ENCODE assay signal across 23 cellular contexts in genomic region chr17:67021196-67021595, GRCh38. TPM values are rescaled to one million over a fixed set of nuclear protein-coding genes. Genes with fewer than 3 reads are reported as not detected.
"Had no signal": no experiment of that assay in that cellular context is flagged by ENCODE, and none has a peak within 500 bp of the region (broad histone marks: within the 10 kb centered on the region; RNA-seq: fewer than 3 reads in every experiment).

No MANE protein-coding gene starts in this region.

- H3K9me3 ChIP-seq: breast epithelium, esophagus muscularis mucosa, neutrophil, ovary, sigmoid colon, testis, transverse colon had no signal

- H3K4me3 ChIP-seq: breast epithelium, esophagus muscularis mucosa, ovary, sigmoid colon, testis, transverse colon had no signal

- H3K36me3 ChIP-seq: breast epithelium, esophagus muscularis mucosa, neutrophil, ovary, sigmoid colon, transverse colon had no signal

- DNase-seq: activated CD4-positive, alpha-beta T cell treated with anti-CD3 and anti-CD28 coated beads for 36 hours; activated CD4-positive, CD25-positive, alpha-beta regulatory T cell; activated naive CD4-positive, alpha-beta T cell; activated T-cell treated with anti-CD3 and anti-CD28 coated beads, Interleukin-2, amount 50 U/mL, for 72 hours; dermis blood vessel endothelial cell; effector CD4-positive, alpha-beta T cell; foreskin keratinocyte; islet precursor cell; left colon; mammary epithelial cell; ovary; retina; sigmoid colon; stimulated activated naive CD8-positive, alpha-beta T cell treated with anti-CD3 and anti-CD28 coated beads, Interleukin-15, Interleukin-2, amounts not matched to agents 100 U/mL and 50 U/mL, for 24 hours; transverse colon had no signal

- H3K4me1 ChIP-seq: breast epithelium, esophagus muscularis mucosa, foreskin keratinocyte, sigmoid colon had no signal

- H3K27ac ChIP-seq: breast epithelium, esophagus muscularis mucosa, foreskin keratinocyte, neutrophil, ovary, sigmoid colon, testis, transverse colon had no signal

RNA-seq across cellular contexts. Expression of gene CACNG1, which starts 23.2 kb away (rescaled TPM):
- total RNA-seq: activated CD4-positive, alpha-beta T cell treated with anti-CD3 and anti-CD28 coated beads for 36 hours; activated naive CD4-positive, alpha-beta T cell treated with anti-CD3 and anti-CD28 coated beads, Interleukin-2, amount 50 U/mL, for 72 hours; activated T-cell treated with anti-CD3 and anti-CD28 coated beads, Interleukin-2, amount 50 U/mL, for 72 hours; breast epithelium; dermis blood vessel endothelial cell; esophagus muscularis mucosa; foreskin keratinocyte; left colon; liver; mammary epithelial cell; mucosa of gallbladder; sigmoid colon; T-helper 1 cell treated with Interleukin-12 subunit alpha and Interleukin-12 subunit beta and Interleukin-4 antibody, amounts not matched to agents 30 ng/mL and 1 ng/mL, for 36 hours; testis; transverse colon had no signal

RNA-seq across cellular contexts. Expression of gene CACNG4, which starts 56.7 kb away (rescaled TPM):
- total RNA-seq: activated CD4-positive, alpha-beta T cell treated with anti-CD3 and anti-CD28 coated beads for 36 hours; activated naive CD4-positive, alpha-beta T cell treated with anti-CD3 and anti-CD28 coated beads, Interleukin-2, amount 50 U/mL, for 72 hours; activated T-cell treated with anti-CD3 and anti-CD28 coated beads, Interleukin-2, amount 50 U/mL, for 72 hours; dermis blood vessel endothelial cell; mucosa of gallbladder; T-helper 1 cell treated with Interleukin-12 subunit alpha and Interleukin-12 subunit beta and Interleukin-4 antibody, amounts not matched to agents 30 ng/mL and 1 ng/mL, for 36 hours had no signal
